ENCODE assay signal across 1 cellular context in genomic region chr17:76452646-76453430, GRCh38.
TF ChIP-seq lines count a peak whose summit lies in the region.

UBE2O (minus strand) TSS chr17:76453152; CDS start chr17:76453141, 11 bp downstream.

TF ChIP-seq in HepG2, 621 proteins besides CTCF, POLR2A, EP300 and RAD21 (continued from another document and continues in another):
- no peak for TF ChIP-seq KDM6A (CRISPR knock-in tag; IDR thresholded peaks at IDR 0.05; ENCODE audit: low read depth)
- TF ChIP-seq ZNF605 (CRISPR knock-in tag; IDR thresholded peaks at IDR 0.05): no peak
- TF ChIP-seq ZBTB1 (CRISPR knock-in tag; IDR thresholded peaks at IDR 0.05; ENCODE audit: borderline replicate concordance): no peak
- TF ChIP-seq KDM5A (IDR thresholded peaks at IDR 0.05; ENCODE audit: borderline replicate concordance, low read length): 0 out of 2 replicates have a peak, but pooled peaks have one; percentile 52
- TF ChIP-seq ZMAT3 (CRISPR knock-in tag; conservative IDR thresholded peaks at IDR 0.05): no peak; the same call in 1 of the 2 replicates
- peak; percentile 97 for TF ChIP-seq XBP1 (CRISPR knock-in tag; IDR thresholded peaks at IDR 0.05)
- no peak for TF ChIP-seq ZBTB8A (CRISPR knock-in tag; IDR thresholded peaks at IDR 0.05; ENCODE audit: borderline replicate concordance, low read depth)
- no peak; the same call in 1 of the 2 replicates for TF ChIP-seq RXRB (CRISPR knock-in tag; IDR thresholded peaks at IDR 0.05; ENCODE audit: borderline replicate concordance)
- TF ChIP-seq, protein P1, sequence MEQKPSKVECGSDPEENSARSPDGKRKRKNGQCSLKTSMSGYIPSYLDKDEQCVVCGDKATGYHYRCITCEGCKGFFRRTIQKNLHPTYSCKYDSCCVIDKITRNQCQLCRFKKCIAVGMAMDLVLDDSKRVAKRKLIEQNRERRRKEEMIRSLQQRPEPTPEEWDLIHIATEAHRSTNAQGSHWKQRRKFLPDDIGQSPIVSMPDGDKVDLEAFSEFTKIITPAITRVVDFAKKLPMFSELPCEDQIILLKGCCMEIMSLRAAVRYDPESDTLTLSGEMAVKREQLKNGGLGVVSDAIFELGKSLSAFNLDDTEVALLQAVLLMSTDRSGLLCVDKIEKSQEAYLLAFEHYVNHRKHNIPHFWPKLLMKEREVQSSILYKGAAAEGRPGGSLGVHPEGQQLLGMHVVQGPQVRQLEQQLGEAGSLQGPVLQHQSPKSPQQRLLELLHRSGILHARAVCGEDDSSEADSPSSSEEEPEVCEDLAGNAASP (CRISPR knock-in tag; IDR thresholded peaks at IDR 0.05; ENCODE audit: borderline replicate concordance): no peak
- TF ChIP-seq ZNF616 (CRISPR knock-in tag; IDR thresholded peaks at IDR 0.05; ENCODE audit: low read depth): no peak; the same call in 1 of the 2 replicates
- no peak for TF ChIP-seq REL (CRISPR knock-in tag; conservative IDR thresholded peaks at IDR 0.05)
- TF ChIP-seq SETDB1 (CRISPR knock-in tag; IDR thresholded peaks at IDR 0.05; ENCODE audit: borderline replicate concordance): no peak
- peak; percentile 20; the same call in 1 of the 2 replicates for TF ChIP-seq ARNTL (CRISPR knock-in tag; IDR thresholded peaks at IDR 0.05)
- peak; percentile 32; the same call in 1 of the 2 replicates for TF ChIP-seq SIN3A (IDR thresholded peaks at IDR 0.05; ENCODE audit: borderline replicate concordance, low read depth, low read length)
- 0 out of 2 replicates have a peak, but pooled peaks have one; percentile 37 for TF ChIP-seq MTF2 (CRISPR knock-in tag; IDR thresholded peaks at IDR 0.05; ENCODE audit: borderline replicate concordance)
- TF ChIP-seq ZNF260 (CRISPR knock-in tag; IDR thresholded peaks at IDR 0.05; ENCODE audit: borderline replicate concordance, low read depth): no peak
- no peak for TF ChIP-seq TFE3 (CRISPR knock-in tag; IDR thresholded peaks at IDR 0.05)
- no peak for TF ChIP-seq SNAPC4 (CRISPR knock-in tag; IDR thresholded peaks at IDR 0.05)
- TF ChIP-seq, protein P2, sequence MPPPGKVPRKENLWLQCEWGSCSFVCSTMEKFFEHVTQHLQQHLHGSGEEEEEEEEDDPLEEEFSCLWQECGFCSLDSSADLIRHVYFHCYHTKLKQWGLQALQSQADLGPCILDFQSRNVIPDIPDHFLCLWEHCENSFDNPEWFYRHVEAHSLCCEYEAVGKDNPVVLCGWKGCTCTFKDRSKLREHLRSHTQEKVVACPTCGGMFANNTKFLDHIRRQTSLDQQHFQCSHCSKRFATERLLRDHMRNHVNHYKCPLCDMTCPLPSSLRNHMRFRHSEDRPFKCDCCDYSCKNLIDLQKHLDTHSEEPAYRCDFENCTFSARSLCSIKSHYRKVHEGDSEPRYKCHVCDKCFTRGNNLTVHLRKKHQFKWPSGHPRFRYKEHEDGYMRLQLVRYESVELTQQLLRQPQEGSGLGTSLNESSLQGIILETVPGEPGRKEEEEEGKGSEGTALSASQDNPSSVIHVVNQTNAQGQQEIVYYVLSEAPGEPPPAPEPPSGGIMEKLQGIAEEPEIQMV (CRISPR knock-in tag; IDR thresholded peaks at IDR 0.05; ENCODE audit: low read depth): 0 out of 2 replicates have a peak, but pooled peaks have one; percentile 33
- no peak for TF ChIP-seq ZNF335 (CRISPR knock-in tag; IDR thresholded peaks at IDR 0.05)
- TF ChIP-seq CBX5 (CRISPR knock-in tag; IDR thresholded peaks at IDR 0.05; ENCODE audit: borderline replicate concordance): no peak
- no peak for TF ChIP-seq PHB2 (IDR thresholded peaks at IDR 0.05; ENCODE audit: partially characterized antibody)
- no peak for TF ChIP-seq KDM3A (CRISPR knock-in tag; IDR thresholded peaks at IDR 0.05; ENCODE audit: low read depth)
- TF ChIP-seq SNRNP70 (IDR thresholded peaks at IDR 0.05; ENCODE audit: low read depth, low read length): no peak
- TF ChIP-seq, protein P3, sequence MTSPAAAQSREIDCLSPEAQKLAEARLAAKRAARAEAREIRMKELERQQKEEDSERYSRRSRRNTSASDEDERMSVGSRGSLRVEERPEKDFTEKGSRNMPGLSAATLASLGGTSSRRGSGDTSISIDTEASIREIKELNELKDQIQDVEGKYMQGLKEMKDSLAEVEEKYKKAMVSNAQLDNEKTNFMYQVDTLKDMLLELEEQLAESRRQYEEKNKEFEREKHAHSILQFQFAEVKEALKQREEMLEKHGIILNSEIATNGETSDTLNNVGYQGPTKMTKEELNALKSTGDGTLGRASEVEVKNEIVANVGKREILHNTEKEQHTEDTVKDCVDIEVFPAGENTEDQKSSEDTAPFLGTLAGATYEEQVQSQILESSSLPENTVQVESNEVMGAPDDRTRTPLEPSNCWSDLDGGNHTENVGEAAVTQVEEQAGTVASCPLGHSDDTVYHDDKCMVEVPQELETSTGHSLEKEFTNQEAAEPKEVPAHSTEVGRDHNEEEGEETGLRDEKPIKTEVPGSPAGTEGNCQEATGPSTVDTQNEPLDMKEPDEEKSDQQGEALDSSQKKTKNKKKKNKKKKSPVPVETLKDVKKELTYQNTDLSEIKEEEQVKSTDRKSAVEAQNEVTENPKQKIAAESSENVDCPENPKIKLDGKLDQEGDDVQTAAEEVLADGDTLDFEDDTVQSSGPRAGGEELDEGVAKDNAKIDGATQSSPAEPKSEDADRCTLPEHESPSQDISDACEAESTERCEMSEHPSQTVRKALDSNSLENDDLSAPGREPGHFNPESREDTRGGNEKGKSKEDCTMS (CRISPR knock-in tag; conservative IDR thresholded peaks at IDR 0.05): no peak
- TF ChIP-seq ZNF780A (CRISPR knock-in tag; IDR thresholded peaks at IDR 0.05): no peak
- no peak for TF ChIP-seq ZMAT5 (CRISPR knock-in tag; IDR thresholded peaks at IDR 0.05; ENCODE audit: borderline replicate concordance, low read depth)
- TF ChIP-seq ZFP82 (CRISPR knock-in tag; IDR thresholded peaks at IDR 0.05; ENCODE audit: borderline replicate concordance): peak; percentile 24; the same call in 1 of the 2 replicates
- TF ChIP-seq ATF2 (CRISPR knock-in tag; IDR thresholded peaks at IDR 0.05): no peak
- peak; percentile 45; the same call in 1 of the 2 replicates for TF ChIP-seq KAT8 (CRISPR knock-in tag; IDR thresholded peaks at IDR 0.05)
- TF ChIP-seq ZNF777 (CRISPR knock-in tag; IDR thresholded peaks at IDR 0.05): peak; percentile 52
- peak; percentile 20; the same call in 1 of the 2 replicates for TF ChIP-seq ZNF674 (CRISPR knock-in tag; IDR thresholded peaks at IDR 0.05; ENCODE audit: low read depth)
- TF ChIP-seq ZNF20 (CRISPR knock-in tag; IDR thresholded peaks at IDR 0.05): no peak
- TF ChIP-seq, protein P4, sequence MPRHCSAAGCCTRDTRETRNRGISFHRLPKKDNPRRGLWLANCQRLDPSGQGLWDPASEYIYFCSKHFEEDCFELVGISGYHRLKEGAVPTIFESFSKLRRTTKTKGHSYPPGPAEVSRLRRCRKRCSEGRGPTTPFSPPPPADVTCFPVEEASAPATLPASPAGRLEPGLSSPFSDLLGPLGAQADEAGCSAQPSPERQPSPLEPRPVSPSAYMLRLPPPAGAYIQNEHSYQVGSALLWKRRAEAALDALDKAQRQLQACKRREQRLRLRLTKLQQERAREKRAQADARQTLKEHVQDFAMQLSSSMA (CRISPR knock-in tag; IDR thresholded peaks at IDR 0.05): no peak
- TF ChIP-seq KLF6 (CRISPR knock-in tag; IDR thresholded peaks at IDR 0.05): peak; percentile 50
- peak; percentile 56; the same call in 1 of the 2 replicates for TF ChIP-seq ZBTB7A (CRISPR knock-in tag; IDR thresholded peaks at IDR 0.05)
- TF ChIP-seq ZNF564 (CRISPR knock-in tag; IDR thresholded peaks at IDR 0.05): no peak; the same call in 1 of the 2 replicates
- TF ChIP-seq IRF2 (CRISPR knock-in tag; IDR thresholded peaks at IDR 0.05): no peak
- no peak for TF ChIP-seq ZNF337 (CRISPR knock-in tag; IDR thresholded peaks at IDR 0.05; ENCODE audit: borderline replicate concordance, low read depth)
- TF ChIP-seq WIZ (CRISPR knock-in tag; IDR thresholded peaks at IDR 0.05): no peak; the same call in 1 of the 2 replicates
- no peak for TF ChIP-seq FOXK2 (IDR thresholded peaks at IDR 0.05)
- TF ChIP-seq SRY (CRISPR knock-in tag; IDR thresholded peaks at IDR 0.05): peak; percentile 89
- no peak for TF ChIP-seq KLF9 (CRISPR knock-in tag; IDR thresholded peaks at IDR 0.05; ENCODE audit: low read depth)
- no peak for TF ChIP-seq NR2F1 (CRISPR knock-in tag; IDR thresholded peaks at IDR 0.05)
- no peak for TF ChIP-seq SMC3 (IDR thresholded peaks at IDR 0.05; ENCODE audit: low read length)
- TF ChIP-seq POGZ (CRISPR knock-in tag; IDR thresholded peaks at IDR 0.05): 0 out of 2 replicates have a peak, but pooled peaks have one; percentile 25
- TF ChIP-seq ZNF232 (CRISPR knock-in tag; IDR thresholded peaks at IDR 0.05; ENCODE audit: borderline replicate concordance): no peak
- no peak; the same call in none of the 2 replicates for TF ChIP-seq ESRRA (CRISPR knock-in tag; IDR thresholded peaks at IDR 0.05; ENCODE audit: low read depth)
- no peak for TF ChIP-seq NCOA5 (CRISPR knock-in tag; IDR thresholded peaks at IDR 0.05)
- TF ChIP-seq PREB (CRISPR knock-in tag; IDR thresholded peaks at IDR 0.05): no peak
- peak; percentile 83; the same call in 1 of the 2 replicates for TF ChIP-seq CENPT (CRISPR knock-in tag; IDR thresholded peaks at IDR 0.05; ENCODE audit: low read depth)
- TF ChIP-seq ZNF713 (CRISPR knock-in tag; IDR thresholded peaks at IDR 0.05): no peak
